Comparison of ENCODE assay signal across 7 cellular contexts in the genomic region with DNA sequence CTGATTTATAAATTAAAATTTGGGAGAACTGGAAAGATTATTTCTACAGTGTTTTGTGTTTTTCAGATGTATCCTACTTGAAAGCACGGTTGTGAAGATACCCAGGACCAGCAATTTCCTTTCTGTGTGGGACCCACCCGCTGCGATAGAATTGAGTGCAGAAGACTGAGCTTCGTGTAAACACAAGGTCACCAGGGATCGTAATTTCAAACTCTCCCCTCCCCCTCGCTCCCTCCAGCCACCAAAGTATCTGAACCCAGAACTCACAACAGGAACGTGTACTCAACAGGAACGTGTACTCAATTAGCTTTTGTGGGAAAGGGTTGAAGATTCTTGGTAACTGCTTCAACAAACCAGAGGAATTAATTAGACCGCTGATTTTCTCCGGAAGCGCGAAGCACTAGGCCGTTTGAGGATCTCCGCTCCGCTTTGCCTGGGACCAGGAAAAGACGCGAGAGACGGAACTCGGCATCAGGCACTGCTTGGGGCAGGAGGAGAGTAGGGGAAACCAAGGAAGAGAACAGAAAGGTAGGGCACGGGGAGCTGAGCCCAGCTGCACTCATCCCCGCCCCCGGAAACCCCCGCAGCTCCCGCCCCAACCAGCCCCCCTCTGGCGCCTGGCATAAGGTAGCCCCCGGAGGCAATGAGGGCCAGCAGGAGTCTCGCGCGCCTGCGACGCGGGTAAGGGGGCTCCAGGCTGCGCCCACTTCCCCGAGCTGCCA. TPM values are rescaled to one million over a fixed set of nuclear protein-coding genes. Genes with fewer than 3 reads are reported as not detected.
DNase-seq lines count a peak whose midpoint lies in the region; ATAC-seq and TF ChIP-seq lines count a peak whose summit lies in the region.

No MANE protein-coding gene starts in this region.

- H3K36me3 Mint-ChIP-seq in HFFc6 (ENCODE audit: low read depth): peaks cover 14% of the 10 kb centered on the region
- H3K36me3 Mint-ChIP-seq in T-cell: peaks cover 17% of the 10 kb centered on the region
- H3K36me3 Mint-ChIP-seq in chondrocyte (ENCODE audit: low read depth): peaks cover 4% of the 10 kb centered on the region

- peaks cover 58% of the 10 kb centered on the region for H3K4me1 Mint-ChIP-seq in HFFc6 (ENCODE audit: low read depth)
- H3K4me1 Mint-ChIP-seq in T-cell: peaks cover 60 to 72% (median 65%) of the 10 kb centered on the region in 3 donors
- peaks cover 35% of the 10 kb centered on the region for H3K4me1 Mint-ChIP-seq in chondrocyte (ENCODE audit: low read depth)

- no peak for TF ChIP-seq CTCF in GM12865 (IDR thresholded peaks at IDR 0.05; ENCODE audit: insufficient read depth, low read depth, low read length, missing control alignments)
- no peak for TF ChIP-seq CTCF in HFFc6 (IDR thresholded peaks at IDR 0.05)
- TF ChIP-seq CTCF in chondrocyte (IDR thresholded peaks at IDR 0.05): no peak

- H3K27ac Mint-ChIP-seq in HFFc6: peak overlapping the region; percentile 94
- peak overlapping the region; percentile 96 to 98 for H3K27ac Mint-ChIP-seq in T-cell
- peak overlapping the region; percentile 99 for H3K27ac Mint-ChIP-seq in chondrocyte (ENCODE audit: unreplicated experiment)

- POLR2A ChIA-PET in T-cell (lab: Charles Lee): interaction anchor here in 1 of 2 donors (1.0 kb wide), 1 partner anchor 11 kb away, joined by 3 read pairs; no protein-coding TSS in a partner anchor

- no peaks in the 10 kb centered on the region for H3K27me3 ChIP-seq in layer of hippocampus (ENCODE audit: control insufficient read depth, insufficient read depth, low read length)

- CTCF ChIA-PET in T-cell (lab: Charles Lee): interaction anchor here in 1 of 2 donors (0.5 to 1.4 kb wide), 7 partner anchors 11 to 1074 kb away, joined by 3 to 4 read pairs (median 3); no protein-coding TSS in a partner anchor

- H3K27me3 Mint-ChIP-seq in HFFc6 (ENCODE audit: insufficient read depth) (peaks cover 2% of the 10 kb centered on the region; the same call in 1 of the 2 replicates), T-cell (no peaks in the 10 kb centered on the region), chondrocyte (ENCODE audit: low read depth) (no peaks in the 10 kb centered on the region)

- peak overlapping the region; percentile 89 for H3K27ac ChIP-seq in layer of hippocampus (ENCODE audit: low read depth, low read length)

- H3K4me3 Mint-ChIP-seq in HFFc6 (peak overlapping the region; percentile 99), T-cell (peak overlapping the region; percentile 97 to 99 (median 98)), chondrocyte (ENCODE audit: unreplicated experiment) (peak overlapping the region; percentile 98)

- peak; percentile 72 for DNase-seq in GM12865 (ENCODE audit: low read depth)
- DNase-seq in HFFc6: peak; percentile 38
- peak; percentile 88 for DNase-seq in NCI-H1092 treated with DMSO at 0.1 percent for 48 hours (lab: John Stamatoyannopoulos, UW)
- DNase-seq in T-cell: peak in 27 of 34 experiments; percentile 1 to 59 (median 40)
- no peak for DNase-seq in chondrocyte (ENCODE audit: low spot score)
- peak; percentile 44 for DNase-seq in stimulated activated CD4-positive, alpha-beta T cell treated with anti-CD3 and anti-CD28 coated beads, Interleukin-1b, Interleukin-23, amount 100 ng/mL, for 48 hours

- H3K9me3 Mint-ChIP-seq in HFFc6: no peaks in the 10 kb centered on the region
- no peaks in the 10 kb centered on the region for H3K9me3 Mint-ChIP-seq in T-cell
- H3K9me3 Mint-ChIP-seq in chondrocyte (ENCODE audit: low read depth): no peaks in the 10 kb centered on the region

- ATAC-seq in T-cell (replicated peaks in 1 of 4): peak; percentile 63 to 71 (median 68)

- peak overlapping the region; percentile 96 for H3K4me3 ChIP-seq in GM12865 (ENCODE audit: low read depth, low read length)

RNA-seq across cellular contexts. Expression of a gene that starts 0.5 kb away (rescaled TPM):
- total RNA-seq in HFFc6 (2021; fragmentation: NEBNext Ultra II Directional; extraction: Animal tissue kit (Norgen Biotek cat#: 25700)): 10 to 100 TPM; 23.6 to 32.0 (median 28.9) TPM
- total RNA-seq in T-cell (10 to 100 TPM; 28.5 to 36.7 (median 31.5) TPM), chondrocyte (18.2 to 26.0 TPM (median 23.6 TPM) in 3 replicates)

RNA-seq across cellular contexts. Expression of a gene that starts 0.6 kb away (rescaled TPM):
- total RNA-seq in HFFc6 (2021; fragmentation: NEBNext Ultra II Directional; extraction: Animal tissue kit (Norgen Biotek cat#: 25700)): 10 to 100 TPM; 26.5 to 38.9 (median 33.5) TPM
- 10 to 100 TPM; 33.2 to 42.3 (median 36.3) TPM for total RNA-seq in T-cell
- total RNA-seq in chondrocyte: 20.8 to 25.6 TPM (median 24.2 TPM) in 3 replicates
